In the genomic region with DNA sequence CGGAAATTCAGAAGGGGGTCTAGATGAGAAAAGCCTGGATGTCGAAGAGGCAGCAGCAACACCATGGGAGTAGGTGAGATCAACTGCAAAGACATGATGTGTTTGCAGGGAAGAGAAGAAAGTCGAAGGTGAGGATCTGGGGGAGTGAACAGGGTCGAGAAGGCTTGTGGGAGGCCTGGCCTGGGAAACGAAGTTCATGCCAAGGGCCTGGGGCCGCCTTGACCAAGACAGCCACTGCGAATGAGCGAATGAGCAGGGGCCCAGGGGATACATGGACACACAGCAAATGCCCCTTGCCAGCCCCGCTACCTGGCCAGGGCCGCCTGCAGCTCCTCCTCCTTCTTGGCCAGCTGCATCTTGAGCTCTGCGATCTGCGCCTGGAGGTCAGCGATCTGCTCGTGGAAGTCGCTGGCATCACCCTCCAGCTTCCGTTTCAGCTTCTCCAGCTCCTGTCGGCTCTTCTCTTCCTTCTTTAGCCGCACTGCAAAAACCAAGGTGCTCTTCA, we compare ENCODE assay signal across 23 cellular contexts.
"Had no signal": no experiment of that assay in that cellular context is flagged by ENCODE, and none has a peak within 500 bp of the region (broad histone marks: within the 10 kb centered on the region; RNA-seq: fewer than 3 reads in every experiment).

No MANE protein-coding gene starts in this region.

- H3K4me1 ChIP-seq: neural progenitor cell, psoas muscle, suprapubic skin, transverse colon, upper lobe of right lung, uterus had no signal

- H3K27me3 ChIP-seq: neural progenitor cell, spleen, suprapubic skin, transverse colon, upper lobe of right lung, uterus had no signal

- H3K27ac ChIP-seq: coronary artery, neural progenitor cell, psoas muscle, skin epidermis, suprapubic skin, transverse colon, upper lobe of right lung, uterus had no signal

- H3K9me3 ChIP-seq: psoas muscle, suprapubic skin, transverse colon, upper lobe of right lung, uterus had no signal

- DNase-seq: dermis blood vessel endothelial cell; effector memory CD4-positive, alpha-beta T cell; erythroblast; head of caudate nucleus; kidney; mesenchymal stem cell; mucosa of descending colon; naive B cell; psoas muscle; right cardiac atrium; spleen; stimulated activated CD4-positive, alpha-beta T cell treated with anti-CD3 and anti-CD28 coated beads, Interleukin-4, amount 100 ng/mL, for 4 hours; stimulated activated naive CD8-positive, alpha-beta T cell treated with anti-CD3 and anti-CD28 coated beads, Interleukin-15, Interleukin-2, amounts not matched to agents 100 U/mL and 50 U/mL, for 24 hours; transverse colon; upper lobe of right lung; uterus had no signal

- H3K4me3 ChIP-seq: coronary artery, mucosa of descending colon, neural progenitor cell, psoas muscle, skin epidermis, suprapubic skin, transverse colon, upper lobe of right lung, uterus had no signal

- ATAC-seq: left lobe of liver; mucosa of descending colon; natural killer cell treated with Interleukin-12 subunit alpha and Interleukin-12 subunit beta and Interleukin-15 and Interleukin-18, amount 100 ng/mL, for 72 hours; psoas muscle; stimulated activated memory B cell treated with anti-CD40 and anti-IgM and Interleukin-4, amounts not matched to agents 10 μg/mL and 1 μg/mL and 100 μg/mL, for 72 hours; stimulated activated naive CD8-positive, alpha-beta T cell treated with anti-CD3 and anti-CD28 coated beads, Interleukin-15, Interleukin-2, amounts not matched to agents 100 U/mL and 50 U/mL, for 24 hours; upper lobe of right lung had no signal

- H3K4me2 ChIP-seq: neural progenitor cell had no signal

- H3K9ac ChIP-seq: neural progenitor cell had no signal

- H3K36me3 ChIP-seq: neural progenitor cell, uterus had no signal
